Comparison of ENCODE assay signal across 17 cellular contexts in genomic region chr16:63702981-63703590, GRCh38.
A peak's percentile ranks its signal among the peaks of the same experiment; 100 is the strongest.
DNase-seq lines count a peak whose midpoint lies in the region; ATAC-seq, FAIRE-seq and TF ChIP-seq lines count a peak whose summit lies in the region.
"Had no signal": no experiment of that assay in that cellular context is flagged by ENCODE, and none has a peak within 500 bp of the region (broad histone marks: within the 10 kb centered on the region; RNA-seq: fewer than 3 reads in every experiment).

No MANE protein-coding gene starts in this region.

- no TSS peak for BruUV-seq in OCI-LY7 (replicated peaks; lab: Mats Ljungman, UMichigan)

- H3K27me3 Mint-ChIP-seq in GM23338 (ENCODE audit: insufficient read depth, low read depth, poor library complexity) = peaks cover under 1% of the 10 kb centered on the region
- H3K27me3 Mint-ChIP-seq: activated naive CD8-positive, alpha-beta T cell treated with anti-CD3 and anti-CD28 coated beads, Interleukin-2, amount 50 U/mL, for 24 hours; activated T-cell treated with anti-CD3 and anti-CD28 coated beads, Interleukin-2, amount 50 U/mL, for 24 hours had no signal

- H3K79me2 ChIP-seq in GM23338 (replicated peaks; ENCODE audit: insufficient read depth) (no peaks in the 10 kb centered on the region), OCI-LY7 (ENCODE audit: insufficient read depth, low read depth, low read length) (no peaks in the 10 kb centered on the region)

- H3K9me3 ChIP-seq in OCI-LY7 (ENCODE audit: low read length) (no peaks in the 10 kb centered on the region), pancreas (no peaks in the 10 kb centered on the region), esophagus muscularis mucosa (no peaks in the 10 kb centered on the region)

- no peak for FAIRE-seq in pancreas (lab: Jason Lieb, UNC)
- FAIRE-seq: TTC549 had no signal

- H3K27ac ChIP-seq in GM23338 (ENCODE audit: low read depth) (no peak overlapping the region), OCI-LY7 (ENCODE audit: low read depth, low read length, poor library complexity, severe bottlenecking) (no peak overlapping the region), foreskin keratinocyte (no peak overlapping the region), pancreas (no peak overlapping the region), esophagus muscularis mucosa (replicated peaks in 1 of 4) (no peak overlapping the region)

- TF ChIP-seq EP300 in esophagus muscularis mucosa (IDR thresholded peaks at IDR 0.05) = no peak

- no peaks in the 10 kb centered on the region for H3K9me3 Mint-ChIP-seq in GM23338

- intact Hi-C loops in OCI-LY7 (cut with micrococcal nuclease; ENCODE audit: unreplicated experiment) = no loop called here
- intact Hi-C loops in pancreas (cut with DNase I) = no loop called here
- intact Hi-C loops in esophagus muscularis mucosa (cut with DNase I) = no loop called here

- no peaks in the 10 kb centered on the region for H3K36me3 Mint-ChIP-seq in GM23338 (ENCODE audit: low read depth)

- H3K4me3 ChIP-seq in GM23338 (no peak overlapping the region), OCI-LY7 (ENCODE audit: low read depth, low read length, poor library complexity, severe bottlenecking) (no peak overlapping the region), pancreas (no peak overlapping the region), esophagus muscularis mucosa (no peak overlapping the region)

- H3K4me1 ChIP-seq in GM23338 (ENCODE audit: insufficient read depth) (no peaks in the 10 kb centered on the region), OCI-LY7 (ENCODE audit: insufficient read depth, low read length, poor library complexity, severe bottlenecking) (no peaks in the 10 kb centered on the region), foreskin keratinocyte (no peaks in the 10 kb centered on the region), pancreas (peaks cover 0 to 7% (median 0%) of the 10 kb centered on the region in 3 donors), esophagus muscularis mucosa (no peaks in the 10 kb centered on the region)

- H2AFZ ChIP-seq in GM23338 (peak overlapping the region; percentile 65), OCI-LY7 (ENCODE audit: low read length) (no peak overlapping the region)

- H4K20me1 ChIP-seq in GM23338 (replicated peaks; ENCODE audit: insufficient read depth) (no peaks in the 10 kb centered on the region), OCI-LY7 (ENCODE audit: insufficient read depth, low read length) (no peaks in the 10 kb centered on the region)

- POLR2A ChIA-PET in OCI-LY7 (lab: Charles Lee) = interaction anchor here (1.6 kb wide), 1 partner anchor 33 kb away, joined by 3 read pairs; no protein-coding TSS in a partner anchor

- no peaks in the 10 kb centered on the region for H3K4me1 Mint-ChIP-seq in GM23338
- H3K4me1 Mint-ChIP-seq: activated naive CD8-positive, alpha-beta T cell treated with anti-CD3 and anti-CD28 coated beads, Interleukin-2, amount 50 U/mL, for 24 hours had no signal

- ATAC-seq in GM23338 (peak; percentile 90), foreskin keratinocyte (no peak), pancreas (peak; percentile 82 to 99 (median 92)), GM19463 (IDR thresholded peaks at IDR 0.05; ENCODE audit: unreplicated experiment) (no peak), HG02763 (IDR thresholded peaks at IDR 0.05; ENCODE audit: unreplicated experiment) (no peak)
- ATAC-seq: activated naive CD8-positive, alpha-beta T cell treated with anti-CD3 and anti-CD28 coated beads, Interleukin-2, amount 50 U/mL, for 24 hours had no signal

- no peaks in the 10 kb centered on the region for H3F3A ChIP-seq in GM23338 (replicated peaks; ENCODE audit: low read depth)

- H3K27me3 ChIP-seq in GM23338 (ENCODE audit: insufficient read depth) (no peaks in the 10 kb centered on the region), foreskin keratinocyte (no peaks in the 10 kb centered on the region), pancreas (no peaks in the 10 kb centered on the region), esophagus muscularis mucosa (no peaks in the 10 kb centered on the region)

- TF ChIP-seq CTCF in GM23338 (conservative IDR thresholded peaks at IDR 0.05; ENCODE audit: low read depth in 2 of 2) (peak; percentile 37 to 63; a peak in 3 of 4 replicates), OCI-LY7 (conservative IDR thresholded peaks at IDR 0.05; ENCODE audit: low read length) (no peak), foreskin keratinocyte (conservative IDR thresholded peaks at IDR 0.05) (peak; percentile 25), pancreas (IDR thresholded peaks at IDR 0.05) (no peak), esophagus muscularis mucosa (IDR thresholded peaks at IDR 0.05) (no peak)

- H3K4me3 Mint-ChIP-seq in GM23338 = no peak overlapping the region
- H3K4me3 Mint-ChIP-seq: activated naive CD8-positive, alpha-beta T cell treated with anti-CD3 and anti-CD28 coated beads, Interleukin-2, amount 50 U/mL, for 24 hours; activated T-cell treated with anti-CD3 and anti-CD28 coated beads, Interleukin-2, amount 50 U/mL, for 24 hours had no signal

- DNase-seq in GM23338 (ENCODE audit: low spot score) (peak; percentile 41), OCI-LY7 (ENCODE audit: low spot score) (peak; percentile 4), foreskin keratinocyte (no peak), pancreas (peak; percentile 43 to 61 (median 56)), NCI-H187 (lab: John Stamatoyannopoulos, UW) (no peak), esophagus muscularis mucosa (ENCODE audit: extremely low spot score) (no peak)
- DNase-seq: activated CD4-positive, alpha-beta T cell treated with anti-CD3 and anti-CD28 coated beads, Interleukin-2, amount 50 U/mL, for 48 hours; activated naive CD8-positive, alpha-beta T cell treated with anti-CD3 and anti-CD28 coated beads, Interleukin-2, amount 50 U/mL, for 24 hours; activated T-cell treated with anti-CD3 and anti-CD28 coated beads, Interleukin-2, amount 50 U/mL, for 24 hours; caudate nucleus; foreskin melanocyte; NCI-H187 treated with DMSO at 0.1 percent for 48 hours; nucleus accumbens; stimulated activated CD4-positive, alpha-beta T cell treated with anti-CD3 and anti-CD28 coated beads, Interleukin-4, amount 100 ng/mL, for 4 hours had no signal

- H3K9me2 ChIP-seq in GM23338 (ENCODE audit: insufficient read depth) (no peaks in the 10 kb centered on the region; the same call in 1 of the 2 replicates), OCI-LY7 (ENCODE audit: insufficient read depth, low read length) (no peaks in the 10 kb centered on the region)

- H3K27ac Mint-ChIP-seq in GM23338 = no peak overlapping the region
- H3K27ac Mint-ChIP-seq: activated naive CD8-positive, alpha-beta T cell treated with anti-CD3 and anti-CD28 coated beads, Interleukin-2, amount 50 U/mL, for 24 hours; activated T-cell treated with anti-CD3 and anti-CD28 coated beads, Interleukin-2, amount 50 U/mL, for 24 hours had no signal

- H3K4me2 ChIP-seq in GM23338 (no peak overlapping the region), OCI-LY7 (ENCODE audit: low read length) (no peak overlapping the region)

- CTCF ChIA-PET in OCI-LY7 (lab: Charles Lee; ENCODE audit: unreplicated experiment) = no interaction called here

- 16 to 17% methylated on average over 11 of the region's 11 CpGs for WGBS in pancreas, 2 donors
- 74% methylated on average over 11 of the region's 11 CpGs for WGBS in esophagus muscularis mucosa

- H3K36me3 ChIP-seq in GM23338 (ENCODE audit: insufficient read depth) (no peaks in the 10 kb centered on the region), OCI-LY7 (ENCODE audit: insufficient read depth, low read length) (no peaks in the 10 kb centered on the region), pancreas (no peaks in the 10 kb centered on the region), esophagus muscularis mucosa (no peaks in the 10 kb centered on the region)

- no peak for TF ChIP-seq POLR2A in esophagus muscularis mucosa (IDR thresholded peaks at IDR 0.05; ENCODE audit: low read depth)

TF ChIP-seq in GM23338, 12 proteins besides CTCF, POLR2A, EP300 and RAD21:
- TF ChIP-seq EZH2 (IDR thresholded peaks at IDR 0.05; ENCODE audit: low read depth, unreplicated experiment) (no peak), JUNB (IDR thresholded peaks at IDR 0.05; ENCODE audit: unreplicated experiment) (no peak), STAT1 (IDR thresholded peaks at IDR 0.05; ENCODE audit: unreplicated experiment) (no peak), POLR2AphosphoS5 (IDR thresholded peaks at IDR 0.05; ENCODE audit: low read depth) (no peak), NANOG (IDR thresholded peaks at IDR 0.05; ENCODE audit: borderline replicate concordance) (no peak), ETS1 (IDR thresholded peaks at IDR 0.05) (no peak)
- TF ChIP-seq, protein P1, sequence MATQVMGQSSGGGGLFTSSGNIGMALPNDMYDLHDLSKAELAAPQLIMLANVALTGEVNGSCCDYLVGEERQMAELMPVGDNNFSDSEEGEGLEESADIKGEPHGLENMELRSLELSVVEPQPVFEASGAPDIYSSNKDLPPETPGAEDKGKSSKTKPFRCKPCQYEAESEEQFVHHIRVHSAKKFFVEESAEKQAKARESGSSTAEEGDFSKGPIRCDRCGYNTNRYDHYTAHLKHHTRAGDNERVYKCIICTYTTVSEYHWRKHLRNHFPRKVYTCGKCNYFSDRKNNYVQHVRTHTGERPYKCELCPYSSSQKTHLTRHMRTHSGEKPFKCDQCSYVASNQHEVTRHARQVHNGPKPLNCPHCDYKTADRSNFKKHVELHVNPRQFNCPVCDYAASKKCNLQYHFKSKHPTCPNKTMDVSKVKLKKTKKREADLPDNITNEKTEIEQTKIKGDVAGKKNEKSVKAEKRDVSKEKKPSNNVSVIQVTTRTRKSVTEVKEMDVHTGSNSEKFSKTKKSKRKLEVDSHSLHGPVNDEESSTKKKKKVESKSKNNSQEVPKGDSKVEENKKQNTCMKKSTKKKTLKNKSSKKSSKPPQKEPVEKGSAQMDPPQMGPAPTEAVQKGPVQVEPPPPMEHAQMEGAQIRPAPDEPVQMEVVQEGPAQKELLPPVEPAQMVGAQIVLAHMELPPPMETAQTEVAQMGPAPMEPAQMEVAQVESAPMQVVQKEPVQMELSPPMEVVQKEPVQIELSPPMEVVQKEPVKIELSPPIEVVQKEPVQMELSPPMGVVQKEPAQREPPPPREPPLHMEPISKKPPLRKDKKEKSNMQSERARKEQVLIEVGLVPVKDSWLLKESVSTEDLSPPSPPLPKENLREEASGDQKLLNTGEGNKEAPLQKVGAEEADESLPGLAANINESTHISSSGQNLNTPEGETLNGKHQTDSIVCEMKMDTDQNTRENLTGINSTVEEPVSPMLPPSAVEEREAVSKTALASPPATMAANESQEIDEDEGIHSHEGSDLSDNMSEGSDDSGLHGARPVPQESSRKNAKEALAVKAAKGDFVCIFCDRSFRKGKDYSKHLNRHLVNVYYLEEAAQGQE (IDR thresholded peaks at IDR 0.05; ENCODE audit: unreplicated experiment) = no peak

Comparison
In these comparisons a context has a peak if more than half of its experiments do, and no peak if none do; other contexts are left out.
1. ATAC-seq: peak in GM23338 (single experiment) and pancreas (4 of 4); none in foreskin keratinocyte (single experiment), GM19463 (single experiment) and HG02763 (single experiment).
2. DNase-seq: peak in GM23338 (single experiment), OCI-LY7 (single experiment) and pancreas (6 of 6); none in foreskin keratinocyte (0 of 2), NCI-H187 (0 of 2) and esophagus muscularis mucosa (single experiment).
3. CTCF ChIP-seq: peak in GM23338 (2 of 2) and foreskin keratinocyte (single experiment); none in OCI-LY7 (single experiment), pancreas (0 of 4) and esophagus muscularis mucosa (0 of 3).